ENCODE assay signal across 13 cellular contexts in the genomic region with DNA sequence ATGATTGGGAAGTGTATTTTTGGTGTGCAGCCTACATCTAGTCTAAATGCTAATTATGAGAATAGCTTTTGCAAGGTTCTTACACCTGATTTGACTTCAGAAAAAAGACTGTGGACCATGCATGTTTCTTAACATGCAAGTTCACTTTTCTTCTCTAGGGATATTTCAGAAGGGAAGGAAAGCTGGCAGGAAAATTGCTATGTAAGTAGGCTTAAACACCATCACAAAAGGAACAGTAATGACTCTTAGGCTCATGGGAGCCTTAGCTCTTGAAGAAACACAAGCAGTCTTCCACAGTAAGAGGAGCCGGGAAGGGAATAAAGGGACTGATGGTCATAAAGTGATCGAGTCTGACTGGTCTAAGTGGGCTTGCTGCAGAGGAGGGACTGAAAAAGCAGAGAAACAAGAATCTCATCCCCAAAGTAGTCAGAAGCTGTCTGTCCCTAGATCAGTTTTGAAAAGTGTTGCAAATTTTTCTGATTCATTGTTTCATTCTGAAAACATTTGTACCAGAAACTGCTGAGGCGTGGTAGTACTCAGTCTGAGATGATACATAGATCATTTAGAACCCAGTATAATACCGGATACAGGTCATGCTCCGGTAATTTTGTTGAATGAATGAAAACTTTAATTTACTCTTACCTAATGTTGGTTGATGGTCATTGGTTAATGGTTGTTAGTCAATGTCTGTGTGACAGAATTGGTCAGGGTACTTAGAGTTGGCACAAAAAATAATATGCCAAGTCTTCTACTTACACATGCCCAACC. TPM values are rescaled to one million over a fixed set of nuclear protein-coding genes. Genes with fewer than 3 reads are reported as not detected.
A peak's percentile ranks its signal among the peaks of the same experiment; 100 is the strongest.
DNase-seq lines count a peak whose midpoint lies in the region; ATAC-seq and TF ChIP-seq lines count a peak whose summit lies in the region.
"Had no signal": no experiment of that assay in that cellular context is flagged by ENCODE, and none has a peak within 500 bp of the region (broad histone marks: within the 10 kb centered on the region; RNA-seq: fewer than 3 reads in every experiment).

No MANE protein-coding gene starts in this region.

- intact Hi-C loops in head of caudate nucleus (cut with DNase I) (no loop called here), lower lobe of right lung (cut with DNase I) (no loop called here)

- DNase-seq in kidney tubule cell (ENCODE audit: low spot score) (peak; percentile 86), head of caudate nucleus (no peak), NCI-H2081 treated with DMSO at 0.1 percent for 48 hours (lab: John Stamatoyannopoulos, UW) (no peak), lower lobe of right lung (no peak), inferior parietal cortex (ENCODE audit: extremely low spot score) (no peak)
- DNase-seq: central memory CD4-positive, alpha-beta T cell; DMS79 treated with DMSO at 0.1 percent for 48 hours; esophagus squamous epithelium; naive thymus-derived CD8-positive, alpha-beta T cell had no signal

- no peak overlapping the region for H3K27ac ChIP-seq in lower lobe of right lung
- H3K27ac ChIP-seq: esophagus squamous epithelium, RWPE1 had no signal

- H3K27me3 ChIP-seq in lower lobe of right lung (ENCODE audit: low read depth) = no peaks in the 10 kb centered on the region
- H3K27me3 ChIP-seq: esophagus squamous epithelium had no signal

- no peaks in the 10 kb centered on the region for H3K4me1 ChIP-seq in lower lobe of right lung
- H3K4me1 ChIP-seq: esophagus squamous epithelium had no signal

- ATAC-seq in GM18867 (IDR thresholded peaks at IDR 0.05; ENCODE audit: unreplicated experiment) = peak; percentile 65
- ATAC-seq in GM21529 (IDR thresholded peaks at IDR 0.05; ENCODE audit: unreplicated experiment) = peak; percentile 72
- peak; percentile 90 for ATAC-seq in HG03175 (IDR thresholded peaks at IDR 0.05; ENCODE audit: unreplicated experiment)
- ATAC-seq in lower lobe of right lung = no peak
- ATAC-seq: naive thymus-derived CD8-positive, alpha-beta T cell had no signal

- peaks cover 22% of the 10 kb centered on the region for H3K36me3 ChIP-seq in lower lobe of right lung

- H3K4me3 ChIP-seq in lower lobe of right lung = no peak overlapping the region
- H3K4me3 ChIP-seq: esophagus squamous epithelium had no signal

- TF ChIP-seq CTCF in lower lobe of right lung (IDR thresholded peaks at IDR 0.05) = no peak

- H3K9me3 ChIP-seq in lower lobe of right lung = no peaks in the 10 kb centered on the region
- H3K9me3 ChIP-seq: esophagus squamous epithelium had no signal

RNA-seq across cellular contexts. Expression of a gene that starts 40.9 kb away (rescaled TPM):
- total RNA-seq in lower lobe of right lung = 41.6 TPM

Comparison
In these comparisons a context has a peak if more than half of its experiments do, and no peak if none do; other contexts are left out.
1. ATAC-seq: peak in GM18867 (single experiment), GM21529 (single experiment) and HG03175 (single experiment); none in lower lobe of right lung (0 of 2).